In the genomic region with DNA sequence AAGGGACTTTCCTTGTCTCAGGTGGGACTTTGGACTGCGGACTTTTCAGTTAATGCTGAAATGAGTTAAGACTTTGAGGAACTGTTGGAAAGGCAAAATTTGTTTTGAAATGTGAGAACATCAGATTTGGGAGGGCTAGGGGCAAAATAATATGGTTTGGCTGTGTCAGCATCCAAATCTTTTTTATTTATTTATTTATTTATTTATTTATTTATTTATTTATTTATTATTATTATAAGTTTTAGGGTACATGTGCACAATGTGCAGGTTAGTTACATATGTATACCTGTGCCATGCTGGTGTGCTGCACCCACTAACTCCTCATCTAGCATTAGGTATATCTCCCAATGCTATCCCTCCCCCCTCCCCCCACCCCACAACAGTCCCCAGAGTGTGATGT, we compare ENCODE assay signal across 2 cellular contexts.
A peak's percentile ranks its signal among the peaks of the same experiment; 100 is the strongest.
DNase-seq lines count a peak whose midpoint lies in the region; FAIRE-seq and TF ChIP-seq lines count a peak whose summit lies in the region.
"Not testable (repeated sequence)": the region's sequence is repeated elsewhere in the genome, so short reads cannot be mapped to it uniquely, and the experiment has no call there.

No MANE protein-coding gene starts in this region.

- H3K4me3 ChIP-seq in HEK293 (ENCODE audit: low read depth, low read length); small intestine (ENCODE audit: low read depth in 1 of 2, low read length in 2 of 2): not testable (repeated sequence)

- H3K36me3 ChIP-seq in HEK293 (ENCODE audit: control insufficient read depth in 2 of 2, insufficient read depth in 1 of 2, low read length in 2 of 2); small intestine (ENCODE audit: control insufficient read depth in 2 of 2, insufficient read depth in 2 of 2, low read length in 2 of 2): not testable (repeated sequence)

- DNase-seq in small intestine: peak; percentile 1

- POLR2A ChIA-PET in HEK293 (lab: Yijun Ruan, JAX): not testable (repeated sequence)

- H3K4me1 ChIP-seq in HEK293 (ENCODE audit: control insufficient read depth, insufficient read depth, low read length); small intestine (ENCODE audit: control insufficient read depth in 2 of 2, insufficient read depth in 1 of 2, low read depth in 1 of 2, low read length in 1 of 2): not testable (repeated sequence)

- H3K9me3 ChIP-seq in HEK293 (ENCODE audit: control insufficient read depth, insufficient read depth, low read depth, low read length); small intestine (ENCODE audit: control insufficient read depth, low read depth): not testable (repeated sequence)

- 0% methylated on average over 1 of the region's 1 CpG for WGBS in small intestine, 3 donors

- H3K27ac ChIP-seq in HEK293 (ENCODE audit: extremely low read depth, low read depth, low read length); small intestine (ENCODE audit: low read depth in 1 of 2, low read length in 1 of 2): not testable (repeated sequence)

- FAIRE-seq in small intestine (lab: Jason Lieb, UNC): not testable (repeated sequence)

- CTCF ChIA-PET in HEK293 (lab: Yijun Ruan, JAX): not testable (repeated sequence)

- H3K27me3 ChIP-seq in small intestine (ENCODE audit: control insufficient read depth in 2 of 2, insufficient read depth in 2 of 2, low read length in 2 of 2): not testable (repeated sequence)

- not testable (repeated sequence) for TF ChIP-seq CTCF in HEK293 (tag by site-specific recombination; IDR thresholded peaks at IDR 0.05)

TF ChIP-seq in HEK293, 187 proteins besides CTCF, POLR2A, EP300 and RAD21:
- TF ChIP-seq, protein P1, sequence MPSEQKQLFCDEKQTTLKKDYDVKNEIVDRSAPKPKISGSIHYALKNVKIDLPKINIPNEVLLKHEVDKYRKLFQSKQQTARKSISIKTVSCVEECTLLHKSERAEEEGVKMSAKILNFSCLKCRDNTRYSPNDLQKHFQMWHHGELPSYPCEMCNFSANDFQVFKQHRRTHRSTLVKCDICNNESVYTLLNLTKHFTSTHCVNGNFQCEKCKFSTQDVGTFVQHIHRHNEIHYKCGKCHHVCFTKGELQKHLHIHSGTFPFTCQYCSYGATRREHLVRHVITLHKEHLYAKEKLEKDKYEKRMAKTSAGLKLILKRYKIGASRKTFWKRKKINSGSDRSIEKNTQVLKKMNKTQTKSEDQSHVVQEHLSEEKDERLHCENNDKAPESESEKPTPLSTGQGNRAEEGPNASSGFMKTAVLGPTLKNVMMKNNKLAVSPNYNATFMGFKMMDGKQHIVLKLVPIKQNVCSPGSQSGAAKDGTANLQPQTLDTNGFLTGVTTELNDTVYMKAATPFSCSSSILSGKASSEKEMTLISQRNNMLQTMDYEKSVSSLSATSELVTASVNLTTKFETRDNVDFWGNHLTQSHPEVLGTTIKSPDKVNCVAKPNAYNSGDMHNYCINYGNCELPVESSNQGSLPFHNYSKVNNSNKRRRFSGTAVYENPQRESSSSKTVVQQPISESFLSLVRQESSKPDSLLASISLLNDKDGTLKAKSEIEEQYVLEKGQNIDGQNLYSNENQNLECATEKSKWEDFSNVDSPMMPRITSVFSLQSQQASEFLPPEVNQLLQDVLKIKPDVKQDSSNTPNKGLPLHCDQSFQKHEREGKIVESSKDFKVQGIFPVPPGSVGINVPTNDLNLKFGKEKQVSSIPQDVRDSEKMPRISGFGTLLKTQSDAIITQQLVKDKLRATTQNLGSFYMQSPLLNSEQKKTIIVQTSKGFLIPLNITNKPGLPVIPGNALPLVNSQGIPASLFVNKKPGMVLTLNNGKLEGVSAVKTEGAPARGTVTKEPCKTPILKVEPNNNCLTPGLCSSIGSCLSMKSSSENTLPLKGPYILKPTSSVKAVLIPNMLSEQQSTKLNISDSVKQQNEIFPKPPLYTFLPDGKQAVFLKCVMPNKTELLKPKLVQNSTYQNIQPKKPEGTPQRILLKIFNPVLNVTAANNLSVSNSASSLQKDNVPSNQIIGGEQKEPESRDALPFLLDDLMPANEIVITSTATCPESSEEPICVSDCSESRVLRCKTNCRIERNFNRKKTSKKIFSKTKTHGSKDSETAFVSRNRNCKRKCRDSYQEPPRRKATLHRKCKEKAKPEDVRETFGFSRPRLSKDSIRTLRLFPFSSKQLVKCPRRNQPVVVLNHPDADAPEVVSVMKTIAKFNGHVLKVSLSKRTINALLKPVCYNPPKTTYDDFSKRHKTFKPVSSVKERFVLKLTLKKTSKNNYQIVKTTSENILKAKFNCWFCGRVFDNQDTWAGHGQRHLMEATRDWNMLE (tag by site-specific recombination; conservative IDR thresholded peaks at IDR 0.05; ENCODE audit: low read depth): peak; percentile 76
- peak; percentile 46 for TF ChIP-seq ZNF623 (tag by site-specific recombination; IDR thresholded peaks at IDR 0.05)
- TF ChIP-seq ZNF555 (tag by site-specific recombination; conservative IDR thresholded peaks at IDR 0.05): peak; percentile 47
- peak; percentile 78 for TF ChIP-seq ZNF394 (tag by site-specific recombination; IDR thresholded peaks at IDR 0.05; ENCODE audit: borderline replicate concordance)
- TF ChIP-seq, protein P2, sequence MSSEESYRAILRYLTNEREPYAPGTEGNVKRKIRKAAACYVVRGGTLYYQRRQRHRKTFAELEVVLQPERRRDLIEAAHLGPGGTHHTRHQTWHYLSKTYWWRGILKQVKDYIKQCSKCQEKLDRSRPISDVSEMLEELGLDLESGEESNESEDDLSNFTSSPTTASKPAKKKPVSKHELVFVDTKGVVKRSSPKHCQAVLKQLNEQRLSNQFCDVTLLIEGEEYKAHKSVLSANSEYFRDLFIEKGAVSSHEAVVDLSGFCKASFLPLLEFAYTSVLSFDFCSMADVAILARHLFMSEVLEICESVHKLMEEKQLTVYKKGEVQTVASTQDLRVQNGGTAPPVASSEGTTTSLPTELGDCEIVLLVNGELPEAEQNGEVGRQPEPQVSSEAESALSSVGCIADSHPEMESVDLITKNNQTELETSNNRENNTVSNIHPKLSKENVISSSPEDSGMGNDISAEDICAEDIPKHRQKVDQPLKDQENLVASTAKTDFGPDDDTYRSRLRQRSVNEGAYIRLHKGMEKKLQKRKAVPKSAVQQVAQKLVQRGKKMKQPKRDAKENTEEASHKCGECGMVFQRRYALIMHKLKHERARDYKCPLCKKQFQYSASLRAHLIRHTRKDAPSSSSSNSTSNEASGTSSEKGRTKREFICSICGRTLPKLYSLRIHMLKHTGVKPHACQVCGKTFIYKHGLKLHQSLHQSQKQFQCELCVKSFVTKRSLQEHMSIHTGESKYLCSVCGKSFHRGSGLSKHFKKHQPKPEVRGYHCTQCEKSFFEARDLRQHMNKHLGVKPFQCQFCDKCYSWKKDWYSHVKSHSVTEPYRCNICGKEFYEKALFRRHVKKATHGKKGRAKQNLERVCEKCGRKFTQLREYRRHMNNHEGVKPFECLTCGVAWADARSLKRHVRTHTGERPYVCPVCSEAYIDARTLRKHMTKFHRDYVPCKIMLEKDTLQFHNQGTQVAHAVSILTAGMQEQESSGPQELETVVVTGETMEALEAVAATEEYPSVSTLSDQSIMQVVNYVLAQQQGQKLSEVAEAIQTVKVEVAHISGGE (tag by site-specific recombination; conservative IDR thresholded peaks at IDR 0.05; ENCODE audit: low read depth): peak; percentile 52
- TF ChIP-seq ZNF140 (tag by site-specific recombination; IDR thresholded peaks at IDR 0.05): peak; percentile 11; the same call in 1 of the 2 replicates
- TF ChIP-seq ZNF664 (tag by site-specific recombination; IDR thresholded peaks at IDR 0.05): 0 out of 2 replicates have a peak, but pooled peaks have one; percentile 10
- peak; percentile 59 for TF ChIP-seq ZNF426 (tag by site-specific recombination; IDR thresholded peaks at IDR 0.05)
TF ChIP-seq in HEK293: peak in this region for 8; not testable (repeated sequence) for 179.
